Comparison of ENCODE assay signal across 8 cellular contexts in genomic region chr5:74543162-74543995, GRCh38.
A peak's percentile ranks its signal among the peaks of the same experiment; 100 is the strongest.
DNase-seq lines count a peak whose midpoint lies in the region; ATAC-seq and TF ChIP-seq lines count a peak whose summit lies in the region.

No MANE protein-coding gene starts in this region.

- H3K4me1 ChIP-seq in SJSA1 (replicated peaks) (peaks cover 43% of the 10 kb centered on the region), smooth muscle cell (ENCODE audit: low read depth) (peaks cover 41% of the 10 kb centered on the region)

- H3K9me3 ChIP-seq in SJSA1 (replicated peaks) (no peaks in the 10 kb centered on the region), smooth muscle cell (replicated peaks; ENCODE audit: low read depth) (no peaks in the 10 kb centered on the region)

- peak; percentile 91 for DNase-seq in HS-5 (ENCODE audit: low read depth)
- DNase-seq in SJSA1 (ENCODE audit: low read depth in 1 of 2, low spot score in 2 of 2): peak; percentile 79 to 87
- DNase-seq in glomerular visceral epithelial cell (ENCODE audit: extremely low spot score): peak; percentile 99
- DNase-seq in smooth muscle cell (lab: John Stamatoyannopoulos, UW; ENCODE audit: unreplicated experiment): peak; percentile 36
- DNase-seq in SIG-M5 (lab: John Stamatoyannopoulos, UW): no peak

- H3K36me3 ChIP-seq in SJSA1 (0 out of 2 replicates have a peak, but pooled peaks cover 2% of the 10 kb centered on the region), smooth muscle cell (ENCODE audit: low read depth) (no peaks in the 10 kb centered on the region)

- H3F3A ChIP-seq in smooth muscle cell (ENCODE audit: low read depth): peaks cover 34% of the 10 kb centered on the region

- no peak overlapping the region for H3K4me3 ChIP-seq in SJSA1
- H3K4me3 ChIP-seq in smooth muscle cell: peak overlapping the region; percentile 2

- H3K4me2 ChIP-seq in smooth muscle cell: peak overlapping the region; percentile 54

- TF ChIP-seq CTCF in smooth muscle cell (IDR thresholded peaks at IDR 0.05; ENCODE audit: borderline replicate concordance, insufficient read depth, poor library complexity, severe bottlenecking): no peak

- H3K27me3 ChIP-seq in SJSA1 (replicated peaks): no peaks in the 10 kb centered on the region
- H3K27me3 ChIP-seq in smooth muscle cell (ENCODE audit: low read depth): no peaks in the 10 kb centered on the region

- ATAC-seq in HG03439 (IDR thresholded peaks at IDR 0.05; ENCODE audit: unreplicated experiment): no peak
- ATAC-seq in HG03175 (IDR thresholded peaks at IDR 0.05; ENCODE audit: unreplicated experiment): no peak
- ATAC-seq in GM21529 (IDR thresholded peaks at IDR 0.05; ENCODE audit: unreplicated experiment): no peak

- H3K79me2 ChIP-seq in smooth muscle cell (ENCODE audit: low read depth): no peaks in the 10 kb centered on the region

- H3K27ac ChIP-seq in SJSA1: peak overlapping the region; percentile 72
- H3K27ac ChIP-seq in smooth muscle cell (ENCODE audit: low read depth): peak overlapping the region; percentile 82

- no peaks in the 10 kb centered on the region for H4K20me1 ChIP-seq in smooth muscle cell (ENCODE audit: low read depth)

- H2AFZ ChIP-seq in smooth muscle cell (ENCODE audit: low read depth): no peak overlapping the region

- under 1% methylated on average over 14 of the region's 14 CpGs for WGBS in smooth muscle cell (ENCODE audit: low lambda C conversion rate)

- no peak overlapping the region for H3K9ac ChIP-seq in smooth muscle cell (ENCODE audit: low read depth)
